ENCODE assay signal across 9 cellular contexts in genomic region chr2:231667096-231667427, GRCh38. TPM values are rescaled to one million over a fixed set of nuclear protein-coding genes. Genes with fewer than 3 reads are reported as not detected.
DNase-seq lines count a peak whose midpoint lies in the region; ATAC-seq, FAIRE-seq and TF ChIP-seq lines count a peak whose summit lies in the region.
"Had no signal": no experiment of that assay in that cellular context is flagged by ENCODE, and none has a peak within 500 bp of the region (broad histone marks: within the 10 kb centered on the region; RNA-seq: fewer than 3 reads in every experiment).

No MANE protein-coding gene starts in this region.

- H3K9ac ChIP-seq in keratinocyte (ENCODE audit: control insufficient read depth, extremely low read depth, insufficient read depth, low read length) = no peak overlapping the region

- H3K27ac ChIP-seq in keratinocyte (ENCODE audit: control insufficient read depth, insufficient read depth, low read length) = peak overlapping the region; percentile 68
- H3K27ac ChIP-seq in spleen = peak overlapping the region; percentile 86 to 96 (median 93)

- no peaks in the 10 kb centered on the region for H3K9me3 ChIP-seq in keratinocyte (ENCODE audit: control insufficient read depth, low read depth, low read length)
- H3K9me3 ChIP-seq in spleen = peaks cover 0 to 5% (median 0%) of the 10 kb centered on the region in 8 donors
- no peaks in the 10 kb centered on the region for H3K9me3 ChIP-seq in T-helper 17 cell (ENCODE audit: control insufficient read depth, low read length, poor library complexity, severe bottlenecking)

- H3K27me3 ChIP-seq in keratinocyte (ENCODE audit: control insufficient read depth, extremely low read depth, insufficient read depth, low read length) = no peaks in the 10 kb centered on the region
- no peaks in the 10 kb centered on the region for H3K27me3 ChIP-seq in spleen (replicated peaks in 1 of 7)

- TF ChIP-seq POLR2A in GM12892 (IDR thresholded peaks at IDR 0.05; ENCODE audit: low read depth, low read length) (no peak), spleen (IDR thresholded peaks at IDR 0.05) (no peak)

- H3K4me2 ChIP-seq in keratinocyte (ENCODE audit: control insufficient read depth, extremely low read depth, insufficient read depth, low read depth, low read length) = peak overlapping the region; percentile 74

- H3K4me3 Mint-ChIP-seq in WTC11 = peak overlapping the region; percentile 60
- H3K4me3 Mint-ChIP-seq in T-helper 17 cell = no peak overlapping the region
- H3K4me3 Mint-ChIP-seq: activated CD8-positive, alpha-beta memory T cell treated with anti-CD3 and anti-CD28 coated beads, Interleukin-2, amount 10 ng/mL, durations not matched to agents 7 days and 5 days had no signal

- POLR2A ChIA-PET in WTC11 (lab: Charles Lee) = interaction anchor here (0.6 to 2.6 kb wide), 15 partner anchors 8 to 56 kb away, joined by 3 to 30 read pairs (median 5); partner anchors contain the start of gene PTMA

- H3K4me3 ChIP-seq in keratinocyte (ENCODE audit: control insufficient read depth in 2 of 3, extremely low read depth in 1 of 3, insufficient read depth in 2 of 3, low read depth in 1 of 3, low read length in 3 of 3) = no peak overlapping the region
- peak overlapping the region in 7 of 8 donors; percentile 23 to 65 (median 33) for H3K4me3 ChIP-seq in spleen

- TF ChIP-seq CTCF in WTC11 (IDR thresholded peaks at IDR 0.05) (no peak), keratinocyte (optimal IDR thresholded peaks at IDR 0.05 in 1 of 3, IDR thresholded peaks at IDR 0.05 in 1 of 3, conservative IDR thresholded peaks at IDR 0.05 in 1 of 3; ENCODE audit: extremely low read depth in 1 of 3, insufficient read depth in 2 of 3, low read length in 3 of 3) (no peak), spleen (IDR thresholded peaks at IDR 0.05 in 8 of 11, conservative IDR thresholded peaks at IDR 0.05 in 3 of 11) (no peak)

- 41 to 74% (median 45%) methylated on average over 5 to 11 of the region's 11 CpGs for WGBS in spleen, 5 donors

- no peak for DNase-seq in GM12892 (ENCODE audit: insufficient read length)
- no peak for DNase-seq in WTC11 (ENCODE audit: low spot score)
- no peak for DNase-seq in keratinocyte (ENCODE audit: low read depth, low spot score)
- no peak for DNase-seq in spleen
- DNase-seq in stimulated activated CD4-positive, alpha-beta T cell treated with anti-CD3 and anti-CD28 coated beads, Interleukin-4, amount 100 ng/mL, for 1 hour = no peak
- no peak for DNase-seq in midbrain (lab: John Stamatoyannopoulos, UW)
- no peak for DNase-seq in dedifferentiated amniotic fluid mesenchymal stem cell (ENCODE audit: extremely low spot score)
- DNase-seq in T-helper 17 cell = no peak
- DNase-seq: activated CD8-positive, alpha-beta memory T cell treated with anti-CD3 and anti-CD28 coated beads, Interleukin-2, amount 10 ng/mL, durations not matched to agents 7 days and 5 days had no signal

- H3K36me3 ChIP-seq in keratinocyte (ENCODE audit: control insufficient read depth in 2 of 2, extremely low read depth in 1 of 2, insufficient read depth in 2 of 2, low read length in 2 of 2) (no peaks in the 10 kb centered on the region), spleen (no peaks in the 10 kb centered on the region)

- H3K9me1 ChIP-seq in keratinocyte (ENCODE audit: control insufficient read depth, extremely low read depth, insufficient read depth, low read length) = no peaks in the 10 kb centered on the region

- H3K36me3 Mint-ChIP-seq in WTC11 (no peaks in the 10 kb centered on the region), T-helper 17 cell (ENCODE audit: low read depth) (no peaks in the 10 kb centered on the region)
- H3K36me3 Mint-ChIP-seq: activated CD8-positive, alpha-beta memory T cell treated with anti-CD3 and anti-CD28 coated beads, Interleukin-2, amount 10 ng/mL, durations not matched to agents 7 days and 5 days had no signal

- ATAC-seq in WTC11 (no peak), T-helper 17 cell (no peak)
- ATAC-seq: activated CD8-positive, alpha-beta memory T cell treated with anti-CD3 and anti-CD28 coated beads, Interleukin-2, amount 10 ng/mL, durations not matched to agents 7 days and 5 days had no signal

- H3K9me3 Mint-ChIP-seq in WTC11 = no peaks in the 10 kb centered on the region

- H3K4me1 Mint-ChIP-seq in WTC11 (peaks cover 53% of the 10 kb centered on the region), T-helper 17 cell (no peaks in the 10 kb centered on the region)

- intact Hi-C loops in spleen (cut with DNase I; ENCODE audit: low total_unique reads) = loop anchor here (10.0 kb wide), 1 partner anchor 48 kb away; no protein-coding TSS in a partner anchor

- dilution Hi-C loops in keratinocyte (cut with MboI; ENCODE audit: extremely low pct_ligation_motif_present, low sequenced_read_pairs) = no loop called here

- FAIRE-seq in GM12892 (lab: Jason Lieb, UNC) = peak; percentile 14
- no peak for FAIRE-seq in keratinocyte (lab: Jason Lieb, UNC)

- CTCF ChIA-PET in WTC11 (lab: Charles Lee) = interaction anchor here (0.5 to 3.3 kb wide), 12 partner anchors 8 to 55 kb away, joined by 3 to 32 read pairs (median 8); no protein-coding TSS in a partner anchor

- no peaks in the 10 kb centered on the region; the same call in 1 of the 2 replicates for H3K27me3 Mint-ChIP-seq in WTC11 (ENCODE audit: low read depth)
- no peaks in the 10 kb centered on the region for H3K27me3 Mint-ChIP-seq in T-helper 17 cell
- H3K27me3 Mint-ChIP-seq: activated CD8-positive, alpha-beta memory T cell treated with anti-CD3 and anti-CD28 coated beads, Interleukin-2, amount 10 ng/mL, durations not matched to agents 7 days and 5 days had no signal

- H3K27ac Mint-ChIP-seq in WTC11 (peak overlapping the region; percentile 98), T-helper 17 cell (no peak overlapping the region)
- H3K27ac Mint-ChIP-seq: activated CD8-positive, alpha-beta memory T cell treated with anti-CD3 and anti-CD28 coated beads, Interleukin-2, amount 10 ng/mL, durations not matched to agents 7 days and 5 days had no signal

- H3K4me1 ChIP-seq in keratinocyte (ENCODE audit: control insufficient read depth, extremely low read depth, insufficient read depth, low read length) (peaks cover 24% of the 10 kb centered on the region), spleen (peaks cover 23 to 93% (median 62%) of the 10 kb centered on the region in 6 donors)

- no peaks in the 10 kb centered on the region for H3K79me2 ChIP-seq in keratinocyte (ENCODE audit: control insufficient read depth, insufficient read depth, low read length)

- no peaks in the 10 kb centered on the region for H4K20me1 ChIP-seq in keratinocyte (ENCODE audit: control insufficient read depth, extremely low read depth, insufficient read depth, low read length)

- no peak overlapping the region for H2AFZ ChIP-seq in keratinocyte (ENCODE audit: control insufficient read depth, low read length)

TF ChIP-seq in WTC11, 78 proteins besides CTCF, POLR2A, EP300 and RAD21:
- TF ChIP-seq ZNF121 (CRISPR knock-in tag; IDR thresholded peaks at IDR 0.05) (peak; percentile 99), ZNF671 (CRISPR knock-in tag; IDR thresholded peaks at IDR 0.05) (no peak), GTF2I (CRISPR knock-in tag; conservative IDR thresholded peaks at IDR 0.05) (peak; percentile 54; the same call in 1 of the 2 replicates), ZNF317 (CRISPR knock-in tag; IDR thresholded peaks at IDR 0.05; ENCODE audit: borderline replicate concordance, low read depth) (no peak)
- TF ChIP-seq, protein P1, sequence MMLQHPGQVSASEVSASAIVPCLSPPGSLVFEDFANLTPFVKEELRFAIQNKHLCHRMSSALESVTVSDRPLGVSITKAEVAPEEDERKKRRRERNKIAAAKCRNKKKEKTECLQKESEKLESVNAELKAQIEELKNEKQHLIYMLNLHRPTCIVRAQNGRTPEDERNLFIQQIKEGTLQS (CRISPR knock-in tag; conservative IDR thresholded peaks at IDR 0.05) = no peak

RNA-seq across cellular contexts. Expression of gene PTMA, which starts 41.3 kb away (rescaled TPM):
- 1,875 TPM for polyA plus RNA-seq in GM12892 (2012; ENCODE audit: missing spikeins)
- total RNA-seq in WTC11 (2021) (2,164 to 2,284 TPM (median 2,200 TPM) in 3 replicates), spleen (100 to 1,000 TPM; 509 to 901 (median 767) TPM), T-helper 17 cell (1,000 to 10,000 TPM; 1,121 to 1,256 TPM)
- polyA plus RNA-seq in keratinocyte (200 to 691 TPM (median 598 TPM) in 3 replicates), spleen (1,000 to 10,000 TPM; 1,653 to 2,114 (median 1,725) TPM)
- polyA plus RNA-seq in keratinocyte (2011; ENCODE audit: low read depth) = 225 TPM
- 365 and 669 TPM in 2 replicates for polyA plus RNA-seq in keratinocyte (2011; cell fraction: cytosol; rRNA removed)
- 172 and 224 TPM in 2 replicates for polyA plus RNA-seq in keratinocyte (2011; cell fraction: nucleus; rRNA removed)
- 295 and 1,005 TPM in 2 replicates for polyA plus RNA-seq in keratinocyte (2012; ENCODE audit: low replicate concordance)
- polyA minus RNA-seq in keratinocyte = 30.7 to 59.6 TPM (median 58.6 TPM) in 3 replicates
- 399 TPM for polyA minus RNA-seq in keratinocyte (2011; cell fraction: cytosol; rRNA and poly(A)+ RNA removed)
- 57.3 and 58.8 TPM in 2 replicates for polyA minus RNA-seq in keratinocyte (2011; cell fraction: nucleus; rRNA and poly(A)+ RNA removed)

Comparison
In these comparisons a context has a peak if more than half of its experiments do, and no peak if none do; other contexts are left out.
1. H3K4me3 ChIP-seq: peak in spleen (7 of 8); none in keratinocyte (0 of 3).